Comparison of ENCODE assay signal across 32 cellular contexts in the genomic region with DNA sequence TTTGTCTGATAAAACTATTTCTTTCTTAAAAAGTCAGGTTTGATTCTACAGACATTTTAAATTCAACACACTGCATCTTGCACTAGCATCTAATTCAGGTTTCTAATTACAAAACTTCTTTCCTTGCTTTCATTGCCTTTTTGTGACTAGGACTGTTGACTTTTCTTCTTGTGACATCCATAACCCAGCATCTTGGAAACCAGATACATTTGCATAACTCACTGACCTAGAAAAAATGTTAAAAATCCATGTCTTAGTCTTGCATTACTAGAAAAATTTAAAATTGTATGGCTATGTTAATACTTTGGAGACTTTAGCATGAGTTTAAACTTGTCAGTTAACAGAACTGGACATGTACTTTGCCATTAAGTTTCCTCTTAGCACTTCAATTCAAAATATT.
"Had no signal": no experiment of that assay in that cellular context is flagged by ENCODE, and none has a peak within 500 bp of the region (broad histone marks: within the 10 kb centered on the region; RNA-seq: fewer than 3 reads in every experiment).

No MANE protein-coding gene starts in this region.

- H2AFZ ChIP-seq: hepatocyte, neural progenitor cell had no signal

- H3K9me3 ChIP-seq: esophagus muscularis mucosa, left lung, ovary, psoas muscle, right atrium auricular region, suprapubic skin, transverse colon had no signal

- FAIRE-seq: endothelial cell of umbilical vein, frontal cortex, urothelium cell line had no signal

- H3K4me1 Mint-ChIP-seq: activated naive CD8-positive, alpha-beta T cell treated with anti-CD3 and anti-CD28 coated beads, Interleukin-2, amount 50 U/mL, for 24 hours; immature natural killer cell; naive thymus-derived CD4-positive, alpha-beta T cell; neural progenitor cell; stimulated activated naive CD8-positive, alpha-beta T cell treated with anti-CD3 and anti-CD28 coated beads, Interleukin-15, amount 100 ng/mL, for 72 hours had no signal

- H3K27me3 ChIP-seq: dorsolateral prefrontal cortex, esophagus muscularis mucosa, hepatocyte, left lung, neural progenitor cell, ovary, right atrium auricular region, suprapubic skin, transverse colon had no signal

- H3K79me2 ChIP-seq: hepatocyte had no signal

- ATAC-seq: activated naive CD8-positive, alpha-beta T cell treated with anti-CD3 and anti-CD28 coated beads, Interleukin-2, amount 50 U/mL, for 24 hours; activated T-cell treated with anti-CD3 and anti-CD28 coated beads, Interleukin-2, amount 50 U/mL, for 72 hours; effector memory CD8-positive, alpha-beta T cell; left lung; naive thymus-derived CD4-positive, alpha-beta T cell; psoas muscle; stimulated activated naive CD8-positive, alpha-beta T cell treated with anti-CD3 and anti-CD28 coated beads, Interleukin-15, amount 100 ng/mL, for 72 hours had no signal

- H3K27me3 Mint-ChIP-seq: activated CD4-positive, alpha-beta memory T cell treated with anti-CD3 and anti-CD28 coated beads for 36 hours; brain; effector memory CD8-positive, alpha-beta T cell; stimulated activated naive CD8-positive, alpha-beta T cell treated with anti-CD3 and anti-CD28 coated beads, Interleukin-15, amount 100 ng/mL, for 72 hours had no signal

- H3K4me2 ChIP-seq: hepatocyte, neural progenitor cell had no signal

- H3K9ac ChIP-seq: neural progenitor cell had no signal

- H3K4me3 Mint-ChIP-seq: activated CD4-positive, alpha-beta memory T cell treated with anti-CD3 and anti-CD28 coated beads for 36 hours; activated naive CD8-positive, alpha-beta T cell treated with anti-CD3 and anti-CD28 coated beads, Interleukin-2, amount 50 U/mL, for 24 hours; activated T-cell treated with anti-CD3 and anti-CD28 coated beads, Interleukin-2, amount 50 U/mL, for 72 hours; brain; effector memory CD8-positive, alpha-beta T cell; immature natural killer cell; naive thymus-derived CD4-positive, alpha-beta T cell; neural progenitor cell; stimulated activated naive CD8-positive, alpha-beta T cell treated with anti-CD3 and anti-CD28 coated beads, Interleukin-15, amount 100 ng/mL, for 72 hours; T-helper 1 cell treated with Interleukin-12 subunit alpha and Interleukin-12 subunit beta and Interleukin-4 antibody, amounts not matched to agents 30 μg/mL and 1 μg/mL, for 36 hours had no signal

- H3K27ac Mint-ChIP-seq: activated CD4-positive, alpha-beta memory T cell treated with anti-CD3 and anti-CD28 coated beads for 36 hours; activated naive CD8-positive, alpha-beta T cell treated with anti-CD3 and anti-CD28 coated beads, Interleukin-2, amount 50 U/mL, for 24 hours; activated T-cell treated with anti-CD3 and anti-CD28 coated beads, Interleukin-2, amount 50 U/mL, for 72 hours; brain; effector memory CD8-positive, alpha-beta T cell; immature natural killer cell; naive thymus-derived CD4-positive, alpha-beta T cell; neural progenitor cell; stimulated activated naive CD8-positive, alpha-beta T cell treated with anti-CD3 and anti-CD28 coated beads, Interleukin-15, amount 100 ng/mL, for 72 hours; T-helper 1 cell treated with Interleukin-12 subunit alpha and Interleukin-12 subunit beta and Interleukin-4 antibody, amounts not matched to agents 30 μg/mL and 1 μg/mL, for 36 hours had no signal

- DNase-seq: activated CD4-positive, alpha-beta memory T cell treated with anti-CD3 and anti-CD28 coated beads for 36 hours; activated CD4-positive, alpha-beta T cell treated with anti-CD3 and anti-CD28 coated beads for 4 hours; activated CD4-positive, CD25-positive, alpha-beta regulatory T cell; activated effector memory CD4-positive, alpha-beta T cell treated with anti-CD3 and anti-CD28 coated beads, Interleukin-2, amount 50 U/mL, for 16 hours; activated naive CD4-positive, alpha-beta T cell treated with anti-CD3 and anti-CD28 coated beads, Interleukin-2, amount 50 U/mL, for 16 hours; activated naive CD8-positive, alpha-beta T cell treated with anti-CD3 and anti-CD28 coated beads, Interleukin-2, amount 50 U/mL, for 24 hours; activated T-cell treated with anti-CD3 and anti-CD28 coated beads, Interleukin-2, amount 50 U/mL, for 72 hours; anterior cingulate cortex; caudate nucleus; dorsolateral prefrontal cortex; effector memory CD8-positive, alpha-beta T cell; glutamatergic neuron; immature natural killer cell; kidney glomerular epithelial cell; left lung; naive thymus-derived CD4-positive, alpha-beta T cell; ovary; psoas muscle; stimulated activated CD4-positive, alpha-beta T cell treated with anti-CD3 and anti-CD28 coated beads, Interleukin-1b, Interleukin-23, amount 100 ng/mL, for 48 hours; stimulated activated naive CD8-positive, alpha-beta T cell treated with anti-CD3 and anti-CD28 coated beads, Interleukin-15, amount 100 ng/mL, for 72 hours; transverse colon had no signal

- H3K27ac ChIP-seq: esophagus muscularis mucosa, hepatocyte, left lung, neural progenitor cell, ovary, psoas muscle, right atrium auricular region, suprapubic skin, transverse colon had no signal

- H3K4me3 ChIP-seq: esophagus muscularis mucosa, hepatocyte, left lung, lung, neural progenitor cell, ovary, psoas muscle, right atrium auricular region, suprapubic skin, transverse colon had no signal

- H3K4me1 ChIP-seq: esophagus muscularis mucosa, left lung, neural progenitor cell, psoas muscle, right atrium auricular region, suprapubic skin, transverse colon had no signal

- H3K36me3 ChIP-seq: esophagus muscularis mucosa, left lung, neural progenitor cell, ovary, right atrium auricular region, suprapubic skin, transverse colon had no signal

- H3K9me3 Mint-ChIP-seq: activated CD4-positive, alpha-beta memory T cell treated with anti-CD3 and anti-CD28 coated beads for 36 hours; activated naive CD8-positive, alpha-beta T cell treated with anti-CD3 and anti-CD28 coated beads, Interleukin-2, amount 50 U/mL, for 24 hours; activated T-cell treated with anti-CD3 and anti-CD28 coated beads, Interleukin-2, amount 50 U/mL, for 72 hours; brain; effector memory CD8-positive, alpha-beta T cell; immature natural killer cell; naive thymus-derived CD4-positive, alpha-beta T cell; neural progenitor cell; stimulated activated naive CD8-positive, alpha-beta T cell treated with anti-CD3 and anti-CD28 coated beads, Interleukin-15, amount 100 ng/mL, for 72 hours; T-helper 1 cell treated with Interleukin-12 subunit alpha and Interleukin-12 subunit beta and Interleukin-4 antibody, amounts not matched to agents 30 μg/mL and 1 μg/mL, for 36 hours had no signal

- H3K36me3 Mint-ChIP-seq: activated CD4-positive, alpha-beta memory T cell treated with anti-CD3 and anti-CD28 coated beads for 36 hours; brain; immature natural killer cell; naive thymus-derived CD4-positive, alpha-beta T cell; neural progenitor cell had no signal
